ENCODE assay signal across 32 cellular contexts in genomic region chr1:157000686-157001085, GRCh38. TPM values are rescaled to one million over a fixed set of nuclear protein-coding genes. Genes with fewer than 3 reads are reported as not detected.
DNase-seq lines count a peak whose midpoint lies in the region; ATAC-seq and TF ChIP-seq lines count a peak whose summit lies in the region.
"Had no signal": no experiment of that assay in that cellular context is flagged by ENCODE, and none has a peak within 500 bp of the region (broad histone marks: within the 10 kb centered on the region; RNA-seq: fewer than 3 reads in every experiment).

No MANE protein-coding gene starts in this region.

- no peak overlapping the region; the same call in 1 of the 2 replicates for H3K4me2 ChIP-seq in SK-N-SH
- H3K4me2 ChIP-seq: BLaER1 treated with 17β-estradiol and CSF1 and Interleukin-3, amounts not matched to agents 10 nM and 100 nM had no signal

- H4K20me1 ChIP-seq in SK-N-SH (ENCODE audit: insufficient read depth): peaks cover 71% of the 10 kb centered on the region

- no peak overlapping the region for H3K4me3 Mint-ChIP-seq in type B pancreatic cell
- H3K4me3 Mint-ChIP-seq: activated CD8-positive, alpha-beta T cell treated with anti-CD3 and anti-CD28 coated beads, Interleukin-2, amount 10 ng/mL, durations not matched to agents 7 days and 5 days; activated naive CD4-positive, alpha-beta T cell treated with anti-CD3 and anti-CD28 coated beads, Interleukin-2, amount 50 U/mL, for 24 hours; activated T-helper 17 cell treated with anti-CD3 and anti-CD28 coated beads, Interleukin-2, amount 50 U/mL, for 72 hours; nephron progenitor cell had no signal

- no peak overlapping the region for H3K4me3 ChIP-seq in SK-N-SH (ENCODE audit: low read depth in 2 of 2, low read length in 1 of 2)
- no peak overlapping the region for H3K4me3 ChIP-seq in RWPE2 (ENCODE audit: severe bottlenecking)
- no peak overlapping the region for H3K4me3 ChIP-seq in fibroblast of pulmonary artery (replicated peaks; ENCODE audit: low read depth, low read length)
- H3K4me3 ChIP-seq: BLaER1 treated with 17β-estradiol and CSF1 and Interleukin-3, amounts not matched to agents 10 nM and 100 nM; breast epithelium; heart left ventricle had no signal

- no peaks in the 10 kb centered on the region for H3K9me3 Mint-ChIP-seq in type B pancreatic cell
- H3K9me3 Mint-ChIP-seq: activated naive CD4-positive, alpha-beta T cell treated with anti-CD3 and anti-CD28 coated beads, Interleukin-2, amount 50 U/mL, for 24 hours; activated T-helper 17 cell treated with anti-CD3 and anti-CD28 coated beads, Interleukin-2, amount 50 U/mL, for 72 hours; nephron progenitor cell had no signal

- H3K27me3 ChIP-seq in SK-N-SH (ENCODE audit: insufficient read depth) (no peaks in the 10 kb centered on the region), RWPE2 (ENCODE audit: insufficient read depth, poor library complexity, severe bottlenecking) (no peaks in the 10 kb centered on the region)
- H3K27me3 ChIP-seq: BLaER1 treated with 17β-estradiol and CSF1 and Interleukin-3, amounts not matched to agents 10 nM and 100 nM; breast epithelium; heart left ventricle had no signal

- H3K27ac ChIP-seq in SK-N-SH (ENCODE audit: low read depth in 2 of 2, low read length in 1 of 2) (no peak overlapping the region), RWPE2 (ENCODE audit: poor library complexity, severe bottlenecking) (no peak overlapping the region)
- H3K27ac ChIP-seq: 22Rv1; BLaER1 treated with 17β-estradiol and CSF1 and Interleukin-3, amounts not matched to agents 10 nM and 100 nM; breast epithelium; heart left ventricle; WERI-Rb-1 had no signal

- H3K4me1 ChIP-seq in SK-N-SH (ENCODE audit: control insufficient read depth in 1 of 2, insufficient read depth in 2 of 2, low read depth in 1 of 2, low read length in 1 of 2) (peaks cover 0 to 20% of the 10 kb centered on the region in 2 experiments; a peak in 3 of 4 replicates), RWPE2 (ENCODE audit: insufficient read depth, poor library complexity, severe bottlenecking) (peaks cover 10% of the 10 kb centered on the region)
- H3K4me1 ChIP-seq: breast epithelium had no signal

- H3K36me3 ChIP-seq in SK-N-SH (replicated peaks in 1 of 2; ENCODE audit: control insufficient read depth in 1 of 2, insufficient read depth in 2 of 2, low read length in 1 of 2): no peaks in the 10 kb centered on the region
- no peaks in the 10 kb centered on the region for H3K36me3 ChIP-seq in RWPE2 (ENCODE audit: low read depth)
- H3K36me3 ChIP-seq: breast epithelium, heart left ventricle, WERI-Rb-1 had no signal

- peak overlapping the region; percentile 22 for H3K27ac Mint-ChIP-seq in type B pancreatic cell
- H3K27ac Mint-ChIP-seq: activated CD8-positive, alpha-beta T cell treated with anti-CD3 and anti-CD28 coated beads, Interleukin-2, amount 10 ng/mL, durations not matched to agents 7 days and 5 days; activated naive CD4-positive, alpha-beta T cell treated with anti-CD3 and anti-CD28 coated beads, Interleukin-2, amount 50 U/mL, for 24 hours; activated T-helper 17 cell treated with anti-CD3 and anti-CD28 coated beads, Interleukin-2, amount 50 U/mL, for 72 hours; nephron progenitor cell had no signal

- TF ChIP-seq EP300 in SK-N-SH (IDR thresholded peaks at IDR 0.05; ENCODE audit: borderline replicate concordance in 1 of 2, low read depth in 1 of 2, low read length in 1 of 2): no peak

- TF ChIP-seq RAD21 in SK-N-SH (IDR thresholded peaks at IDR 0.05; ENCODE audit: low read length): no peak

- TF ChIP-seq CTCF in SK-N-SH (IDR thresholded peaks at IDR 0.05) (no peak), RWPE2 (IDR thresholded peaks at IDR 0.05; ENCODE audit: poor library complexity, severe bottlenecking) (no peak), fibroblast of pulmonary artery (IDR thresholded peaks at IDR 0.05; ENCODE audit: low read length, missing control alignments) (no peak), type B pancreatic cell (conservative IDR thresholded peaks at IDR 0.05) (no peak)

- no peaks in the 10 kb centered on the region for H3F3A ChIP-seq in SK-N-SH (replicated peaks; ENCODE audit: insufficient read depth)

- H3K4me1 Mint-ChIP-seq in type B pancreatic cell (ENCODE audit: unreplicated experiment): peaks cover 41% of the 10 kb centered on the region
- H3K4me1 Mint-ChIP-seq: activated naive CD4-positive, alpha-beta T cell treated with anti-CD3 and anti-CD28 coated beads, Interleukin-2, amount 50 U/mL, for 24 hours; activated T-helper 17 cell treated with anti-CD3 and anti-CD28 coated beads, Interleukin-2, amount 50 U/mL, for 72 hours had no signal

- peak; percentile 22; the same call in 1 of the 3 replicates for ATAC-seq in SK-N-SH treated with all-trans-retinoic acid at 6 μM for 48 hours
- ATAC-seq in RWPE2 (ENCODE audit: low read depth): peak; percentile 89
- no peak for ATAC-seq in GM18505 (IDR thresholded peaks at IDR 0.05; ENCODE audit: unreplicated experiment)
- ATAC-seq: activated CD8-positive, alpha-beta T cell treated with anti-CD3 and anti-CD28 coated beads, Interleukin-2, amount 10 ng/mL, durations not matched to agents 7 days and 5 days; activated T-helper 17 cell treated with anti-CD3 and anti-CD28 coated beads, Interleukin-2, amount 50 U/mL, for 72 hours; heart left ventricle; left colon; Panc1 had no signal

- H3K79me2 ChIP-seq in SK-N-SH (ENCODE audit: insufficient read depth): peaks cover 28% of the 10 kb centered on the region

- TF ChIP-seq POLR2A in GM18505 (IDR thresholded peaks at IDR 0.05; ENCODE audit: borderline replicate concordance, extremely low read depth, insufficient read depth, insufficient read length): no peak

- no peaks in the 10 kb centered on the region for H3K9me2 ChIP-seq in SK-N-SH

- no peak overlapping the region for H3K9ac ChIP-seq in SK-N-SH
- H3K9ac ChIP-seq: BLaER1 treated with 17β-estradiol and CSF1 and Interleukin-3, amounts not matched to agents 10 nM and 100 nM had no signal

- H3K9me3 ChIP-seq in SK-N-SH: no peaks in the 10 kb centered on the region
- no peaks in the 10 kb centered on the region for H3K9me3 ChIP-seq in RWPE2 (ENCODE audit: severe bottlenecking)
- H3K9me3 ChIP-seq: BLaER1 treated with 17β-estradiol and CSF1 and Interleukin-3, amounts not matched to agents 10 nM and 100 nM; breast epithelium; heart left ventricle had no signal

- POLR2A ChIA-PET in SK-N-SH (lab: Yijun Ruan, JAX): no interaction called here

- no peak for DNase-seq in SK-N-SH
- peak; percentile 81 for DNase-seq in RWPE2 (ENCODE audit: low spot score)
- peak; percentile 10 for DNase-seq in fibroblast of pulmonary artery (ENCODE audit: low read depth)
- DNase-seq in type B pancreatic cell (ENCODE audit: extremely low spot score, unreplicated experiment): no peak
- no peak for DNase-seq in NCI-H2196 treated with DMSO at 0.1 percent for 48 hours (lab: John Stamatoyannopoulos, UW; ENCODE audit: unreplicated experiment)
- no peak for DNase-seq in epidermal melanocyte (ENCODE audit: insufficient read length, low spot score)
- DNase-seq: activated CD4-positive, alpha-beta T cell treated with anti-CD3 and anti-CD28 coated beads for 4 hours; activated CD8-positive, alpha-beta T cell treated with anti-CD3 and anti-CD28 coated beads, Interleukin-2, amount 10 ng/mL, durations not matched to agents 7 days and 5 days; amygdala; DMS153; erythroblast; GF-D8; GOT3; heart left ventricle; KBM-7; left colon; NCI-H2029 treated with DMSO at 0.1 percent for 48 hours; NCI-H526 treated with DMSO at 0.1 percent for 48 hours; nephron progenitor cell; SHP77 treated with DMSO at 0.1 percent for 48 hours; stimulated activated naive CD4-positive, alpha-beta T cell; SW 1271; T1000; WERI-Rb-1 had no signal

- no peak overlapping the region for H2AFZ ChIP-seq in SK-N-SH (ENCODE audit: low read depth)

- CTCF ChIA-PET in SK-N-SH (lab: Yijun Ruan, JAX): interaction anchor here (0.7 to 1.5 kb wide), 2 partner anchors 89 to 156 kb away, joined by 3 to 5 read pairs; no protein-coding TSS in a partner anchor

- no peaks in the 10 kb centered on the region for H3K27me3 Mint-ChIP-seq in type B pancreatic cell

- WGBS in SK-N-SH (ENCODE audit: low lambda C conversion rate): 97% methylated on average over 5 of the region's 5 CpGs

- no peaks in the 10 kb centered on the region for H3K36me3 Mint-ChIP-seq in type B pancreatic cell
- H3K36me3 Mint-ChIP-seq: activated naive CD4-positive, alpha-beta T cell treated with anti-CD3 and anti-CD28 coated beads, Interleukin-2, amount 50 U/mL, for 24 hours had no signal

TF ChIP-seq in SK-N-SH treated with all-trans-retinoic acid at 6 μM for 48 hours, 23 proteins besides CTCF, POLR2A, EP300 and RAD21 (continues in another document):
- no peak for TF ChIP-seq CREB5 (CRISPR knock-in tag; IDR thresholded peaks at IDR 0.05; ENCODE audit: low read depth)

TF ChIP-seq in SK-N-SH, 30 proteins besides CTCF, POLR2A, EP300 and RAD21:
- no peak for TF ChIP-seq REST (IDR thresholded peaks at IDR 0.05; ENCODE audit: low read depth, low read length)

RNA-seq across cellular contexts. Expression of gene ARHGEF11, which starts 44.9 kb away (rescaled TPM):
- polyA plus RNA-seq in SK-N-SH (2012; rRNA removed): 16.8 and 19.0 TPM in 2 replicates
- polyA plus RNA-seq in SK-N-SH (2012; cell fraction: cytosol; rRNA removed): 7.6 and 11.5 TPM in 2 replicates
- polyA plus RNA-seq in SK-N-SH (2012; cell fraction: nucleus; rRNA removed): 42.4 and 42.7 TPM in 2 replicates
- 33.7 and 43.7 TPM in 2 replicates for total RNA-seq in type B pancreatic cell (ENCODE audit: low replicate concordance)

Comparison
In these comparisons a context has a peak if more than half of its experiments do, and no peak if none do; other contexts are left out.
1. DNase-seq: peak in RWPE2 (single experiment) and fibroblast of pulmonary artery (single experiment); none in SK-N-SH (single experiment), type B pancreatic cell (single experiment), NCI-H2196 treated with DMSO at 0.1 percent for 48 hours (single experiment) and epidermal melanocyte (single experiment).